ENCODE assay signal across 15 cellular contexts in genomic region chr5:65262094-65262493, GRCh38.
DNase-seq lines count a peak whose midpoint lies in the region; ATAC-seq lines count a peak whose summit lies in the region.
"Had no signal": no experiment of that assay in that cellular context is flagged by ENCODE, and none has a peak within 500 bp of the region (broad histone marks: within the 10 kb centered on the region; RNA-seq: fewer than 3 reads in every experiment).

No MANE protein-coding gene starts in this region.

- POLR2A ChIA-PET in activated CD4-positive, alpha-beta T cell treated with anti-CD3 and anti-CD28 coated beads for 36 hours (lab: Charles Lee) = no interaction called here

- no peak for ATAC-seq in T-helper 17 cell
- ATAC-seq in HG03378 (IDR thresholded peaks at IDR 0.05; ENCODE audit: unreplicated experiment) = no peak
- no peak for ATAC-seq in activated CD4-positive, alpha-beta T cell treated with anti-CD3 and anti-CD28 coated beads for 36 hours
- ATAC-seq: gastroesophageal sphincter, HCT116 had no signal

- no peak overlapping the region for H3K4me3 Mint-ChIP-seq in T-helper 17 cell
- H3K4me3 Mint-ChIP-seq in activated CD4-positive, alpha-beta T cell treated with anti-CD3 and anti-CD28 coated beads for 36 hours = no peak overlapping the region
- H3K4me3 Mint-ChIP-seq: stimulated activated naive CD8-positive, alpha-beta T cell treated with anti-CD3 and anti-CD28 coated beads, Interleukin-15, Interleukin-2, amounts not matched to agents 100 ng/mL and 50 ng/mL, for 24 hours had no signal

- H3K9me3 ChIP-seq in T-helper 17 cell (ENCODE audit: control insufficient read depth, low read length, poor library complexity, severe bottlenecking) = no peaks in the 10 kb centered on the region
- H3K9me3 ChIP-seq: gastroesophageal sphincter had no signal

- DNase-seq in DMS79 treated with DMSO at 0.1 percent for 48 hours (lab: John Stamatoyannopoulos, UW) = peak; percentile 42
- peak; percentile 14 for DNase-seq in NCI-H1105 (lab: John Stamatoyannopoulos, UW)
- DNase-seq in astrocyte of the hippocampus (ENCODE audit: low read depth, low spot score) = peak; percentile 53
- DNase-seq in myocyte (ENCODE audit: low read depth) = peak; percentile 16
- no peak for DNase-seq in T-helper 17 cell
- DNase-seq in NCI-H2029 treated with DMSO at 0.1 percent for 48 hours (lab: John Stamatoyannopoulos, UW) = no peak
- DNase-seq in activated CD4-positive, alpha-beta T cell treated with anti-CD3 and anti-CD28 coated beads for 36 hours = no peak
- DNase-seq: DMS53; NCI-H2029; stimulated activated CD4-positive, alpha-beta T cell treated with anti-CD3 and anti-CD28 coated beads, Interleukin-12 subunit alpha, Interleukin-12 subunit beta, amount 100 ng/mL, for 4 hours; SW 1271 had no signal

- no peaks in the 10 kb centered on the region for H3K9me3 Mint-ChIP-seq in activated CD4-positive, alpha-beta T cell treated with anti-CD3 and anti-CD28 coated beads for 36 hours (ENCODE audit: low read depth)
- H3K9me3 Mint-ChIP-seq: stimulated activated naive CD8-positive, alpha-beta T cell treated with anti-CD3 and anti-CD28 coated beads, Interleukin-15, Interleukin-2, amounts not matched to agents 100 ng/mL and 50 ng/mL, for 24 hours had no signal

- H3K27me3 Mint-ChIP-seq in T-helper 17 cell = peaks cover 5% of the 10 kb centered on the region
- peaks cover 2% of the 10 kb centered on the region for H3K27me3 Mint-ChIP-seq in activated CD4-positive, alpha-beta T cell treated with anti-CD3 and anti-CD28 coated beads for 36 hours
- H3K27me3 Mint-ChIP-seq: stimulated activated naive CD8-positive, alpha-beta T cell treated with anti-CD3 and anti-CD28 coated beads, Interleukin-15, Interleukin-2, amounts not matched to agents 100 ng/mL and 50 ng/mL, for 24 hours had no signal

- intact Hi-C loops in activated CD4-positive, alpha-beta T cell treated with anti-CD3 and anti-CD28 coated beads for 36 hours (cut with DNase I, micrococcal nuclease) = no loop called here

- H3K4me1 Mint-ChIP-seq in T-helper 17 cell = peaks cover 2% of the 10 kb centered on the region
- H3K4me1 Mint-ChIP-seq in activated CD4-positive, alpha-beta T cell treated with anti-CD3 and anti-CD28 coated beads for 36 hours = no peaks in the 10 kb centered on the region

- no peak overlapping the region for H3K27ac Mint-ChIP-seq in T-helper 17 cell
- no peak overlapping the region for H3K27ac Mint-ChIP-seq in activated CD4-positive, alpha-beta T cell treated with anti-CD3 and anti-CD28 coated beads for 36 hours
- H3K27ac Mint-ChIP-seq: stimulated activated naive CD8-positive, alpha-beta T cell treated with anti-CD3 and anti-CD28 coated beads, Interleukin-15, Interleukin-2, amounts not matched to agents 100 ng/mL and 50 ng/mL, for 24 hours had no signal

- peaks cover 3% of the 10 kb centered on the region for H3K36me3 Mint-ChIP-seq in T-helper 17 cell (ENCODE audit: low read depth)
- H3K36me3 Mint-ChIP-seq in activated CD4-positive, alpha-beta T cell treated with anti-CD3 and anti-CD28 coated beads for 36 hours (ENCODE audit: low read depth) = no peaks in the 10 kb centered on the region

- CTCF ChIA-PET in activated CD4-positive, alpha-beta T cell treated with anti-CD3 and anti-CD28 coated beads for 36 hours (lab: Charles Lee) = interaction anchor here (1.2 kb wide), 1 partner anchor 11 kb away, joined by 3 read pairs; no protein-coding TSS in a partner anchor

Comparison
In these comparisons a context has a peak if more than half of its experiments do, and no peak if none do; other contexts are left out.
1. DNase-seq: peak in DMS79 treated with DMSO at 0.1 percent for 48 hours (single experiment), NCI-H1105 (single experiment), astrocyte of the hippocampus (single experiment) and myocyte (single experiment); none in T-helper 17 cell (0 of 3), NCI-H2029 treated with DMSO at 0.1 percent for 48 hours (single experiment) and activated CD4-positive, alpha-beta T cell treated with anti-CD3 and anti-CD28 coated beads for 36 hours (single experiment).